Comparison of ENCODE assay signal across 21 cellular contexts in genomic region chr5:135313946-135314345, GRCh38.
DNase-seq lines count a peak whose midpoint lies in the region; ATAC-seq and TF ChIP-seq lines count a peak whose summit lies in the region.
"Had no signal": no experiment of that assay in that cellular context is flagged by ENCODE, and none has a peak within 500 bp of the region (broad histone marks: within the 10 kb centered on the region; RNA-seq: fewer than 3 reads in every experiment).

No MANE protein-coding gene starts in this region.

- no peak overlapping the region for H3K9ac ChIP-seq in endodermal cell (ENCODE audit: extremely low read depth, low read length, poor library complexity, severe bottlenecking)

- H3K4me3 ChIP-seq in endodermal cell (ENCODE audit: low read length), result no peak overlapping the region
- H3K4me3 ChIP-seq: body of pancreas had no signal

- peaks cover 2% of the 10 kb centered on the region for H3K4me1 ChIP-seq in endodermal cell (ENCODE audit: control insufficient read depth, insufficient read depth, low read length)
- H3K4me1 ChIP-seq: body of pancreas had no signal

- H3K27ac Mint-ChIP-seq in CD14-positive monocyte (no peak overlapping the region), endodermal cell (no peak overlapping the region), nephron progenitor cell (no peak overlapping the region)

- in situ Hi-C loops in GM13976 (cut with MboI; ENCODE audit: low sequenced_read_pairs, unreplicated experiment), result no loop called here

- peak overlapping the region; percentile 77 for H3K27ac ChIP-seq in KOPT-K1 (ENCODE audit: low read depth, low read length, poor library complexity, severe bottlenecking)
- H3K27ac ChIP-seq in endodermal cell (ENCODE audit: low read depth, low read length), result no peak overlapping the region
- H3K27ac ChIP-seq: body of pancreas had no signal

- WGBS in endodermal cell (ENCODE audit: insufficient coverage in 1 of 2, insufficient read length in 1 of 2), 2 experiments, result 96 to 100% methylated on average over 1 to 2 of the region's 2 CpGs

- DNase-seq in CD14-positive monocyte (ENCODE audit: low spot score) (peak; percentile 21), GM13976 (ENCODE audit: low spot score) (peak; percentile 3), endodermal cell (peak; percentile 47), HUDEP-2 (lab: John Stamatoyannopoulos, UW; ENCODE audit: unreplicated experiment in 76 of 76) (no peak), nephron progenitor cell (no peak)
- DNase-seq: activated CD4-positive, alpha-beta T cell treated with anti-CD3 and anti-CD28 coated beads for 4 hours; activated effector memory CD4-positive, alpha-beta T cell treated with Interleukin-2 at 50 U/mL for 16 hours; body of pancreas; EL; hippocampal formation; left colon; naive B cell; NCI-H146; NCI-H446 treated with DMSO at 0.1 percent for 48 hours; occipital lobe; RPMI8226; stimulated activated naive CD4-positive, alpha-beta T cell had no signal

- peaks cover 6% of the 10 kb centered on the region for H3K27me3 ChIP-seq in endodermal cell (ENCODE audit: control insufficient read depth, insufficient read depth, low read length, poor library complexity, severe bottlenecking)
- H3K27me3 ChIP-seq: body of pancreas had no signal

- H3K36me3 ChIP-seq in KOPT-K1 (ENCODE audit: insufficient read depth, low read length), result no peaks in the 10 kb centered on the region
- no peaks in the 10 kb centered on the region for H3K36me3 ChIP-seq in endodermal cell (ENCODE audit: control insufficient read depth, insufficient read depth, low read length)

- H3K9me3 Mint-ChIP-seq in CD14-positive monocyte, result peaks cover 0 to 2% (median 0%) of the 10 kb centered on the region in 7 donors
- no peaks in the 10 kb centered on the region for H3K9me3 Mint-ChIP-seq in endodermal cell
- H3K9me3 Mint-ChIP-seq in nephron progenitor cell, result no peaks in the 10 kb centered on the region
- H3K9me3 Mint-ChIP-seq: naive B cell; T-helper 1 cell treated with Interleukin-12 subunit alpha and Interleukin-12 subunit beta and Interleukin-4 antibody, amounts not matched to agents 30 μg/mL and 1 μg/mL, for 36 hours had no signal

- no peak for ATAC-seq in HG02798 (IDR thresholded peaks at IDR 0.05; ENCODE audit: poor library complexity, unreplicated experiment)
- ATAC-seq: body of pancreas, HCT116, left colon had no signal

- peaks cover 0 to 4% (median 0%) of the 10 kb centered on the region in 3 donors for H3K27me3 Mint-ChIP-seq in CD14-positive monocyte (ENCODE audit: low read depth in 3 of 3)
- H3K27me3 Mint-ChIP-seq in endodermal cell (ENCODE audit: insufficient read depth), result peaks cover 51% of the 10 kb centered on the region
- peaks cover 20% of the 10 kb centered on the region for H3K27me3 Mint-ChIP-seq in nephron progenitor cell (ENCODE audit: low read depth, poor library complexity)

- H3K9me3 ChIP-seq in KOPT-K1 (ENCODE audit: insufficient read depth, low read length, poor library complexity, severe bottlenecking) (no peaks in the 10 kb centered on the region), endodermal cell (ENCODE audit: control insufficient read depth, low read length) (no peaks in the 10 kb centered on the region)
- H3K9me3 ChIP-seq: body of pancreas had no signal

- H3K4me1 Mint-ChIP-seq in CD14-positive monocyte (peaks cover 13% of the 10 kb centered on the region), endodermal cell (peaks cover 14% of the 10 kb centered on the region), nephron progenitor cell (peaks cover 6% of the 10 kb centered on the region)
- H3K4me1 Mint-ChIP-seq: naive B cell had no signal

- intact Hi-C loops in CD14-positive monocyte (cut with micrococcal nuclease), result no loop called here

- no peaks in the 10 kb centered on the region for H3K36me3 Mint-ChIP-seq in CD14-positive monocyte
- no peaks in the 10 kb centered on the region for H3K36me3 Mint-ChIP-seq in endodermal cell (ENCODE audit: low read depth)
- H3K36me3 Mint-ChIP-seq in nephron progenitor cell (ENCODE audit: low read depth), result no peaks in the 10 kb centered on the region
- H3K36me3 Mint-ChIP-seq: naive B cell had no signal

- no peak for TF ChIP-seq CTCF in CD14-positive monocyte (IDR thresholded peaks at IDR 0.05)
- TF ChIP-seq CTCF in GM13976 (IDR thresholded peaks at IDR 0.05; ENCODE audit: borderline replicate concordance, control extremely low read depth, extremely low read depth, insufficient read depth, missing control alignments), result no peak
- TF ChIP-seq CTCF in endodermal cell (conservative IDR thresholded peaks at IDR 0.05), result no peak
- TF ChIP-seq CTCF in nephron progenitor cell (IDR thresholded peaks at IDR 0.05), result no peak

- H3K4me3 Mint-ChIP-seq in CD14-positive monocyte (no peak overlapping the region), endodermal cell (no peak overlapping the region), nephron progenitor cell (no peak overlapping the region)
- H3K4me3 Mint-ChIP-seq: naive B cell had no signal

Comparison
In these comparisons a context has a peak if more than half of its experiments do, and no peak if none do; other contexts are left out.
1. DNase-seq: peak in CD14-positive monocyte (single experiment), GM13976 (single experiment) and endodermal cell (single experiment); none in HUDEP-2 (0 of 76) and nephron progenitor cell (single experiment).